ENCODE assay signal across 9 cellular contexts in the genomic region with DNA sequence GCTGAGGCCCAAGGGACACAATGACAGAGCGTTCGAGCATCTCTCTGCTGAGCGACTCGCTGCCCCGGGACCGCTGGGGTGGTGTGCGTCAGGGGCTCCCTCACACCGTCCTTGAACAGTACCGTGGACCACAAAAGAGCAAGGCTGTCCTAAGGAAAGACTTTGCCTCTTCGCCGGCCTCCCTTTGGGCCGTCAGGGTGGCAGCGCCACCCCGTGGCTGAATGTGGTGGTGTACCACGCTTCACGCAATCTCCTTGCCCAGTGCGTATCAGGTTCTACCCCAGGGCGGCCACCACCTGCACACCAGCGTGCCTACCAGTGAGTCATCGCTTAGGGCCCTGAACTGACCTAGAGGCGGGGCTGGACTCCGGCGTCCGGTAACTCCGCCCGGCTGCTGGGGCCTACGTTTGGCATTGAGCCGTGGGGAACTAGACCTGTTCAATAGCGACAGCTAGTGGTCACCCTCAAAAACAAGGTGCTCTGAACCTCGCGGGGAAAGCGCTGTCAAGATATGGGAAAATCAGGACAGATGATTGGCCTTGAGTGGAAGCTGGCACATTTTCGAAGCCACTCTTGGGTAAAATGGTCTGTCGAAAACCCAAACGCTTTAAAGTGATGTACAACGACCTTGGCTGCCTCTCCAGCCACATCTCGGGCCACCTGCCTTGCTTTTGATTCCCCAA. TPM values are rescaled to one million over a fixed set of nuclear protein-coding genes. Genes with fewer than 3 reads are reported as not detected.
DNase-seq lines count a peak whose midpoint lies in the region; ATAC-seq, FAIRE-seq and TF ChIP-seq lines count a peak whose summit lies in the region.
"Had no signal": no experiment of that assay in that cellular context is flagged by ENCODE, and none has a peak within 500 bp of the region (broad histone marks: within the 10 kb centered on the region; RNA-seq: fewer than 3 reads in every experiment).

No MANE protein-coding gene starts in this region.

- peaks cover 65% of the 10 kb centered on the region for H3K4me1 Mint-ChIP-seq in T-helper 2 cell treated with Interferon-gamma antibody and Interleukin-4, amounts not matched to agents 5 μg/mL and 100 μg/mL, for 36 hours (ENCODE audit: low read depth)
- H3K4me1 Mint-ChIP-seq in astrocyte (ENCODE audit: low read depth, unreplicated experiment), result no peaks in the 10 kb centered on the region

- H3K27me3 Mint-ChIP-seq in T-helper 2 cell treated with Interferon-gamma antibody and Interleukin-4, amounts not matched to agents 5 μg/mL and 100 μg/mL, for 36 hours (ENCODE audit: low read depth), result no peaks in the 10 kb centered on the region
- H3K27me3 Mint-ChIP-seq in astrocyte (ENCODE audit: low read depth, unreplicated experiment), result peaks cover 9% of the 10 kb centered on the region

- H3K4me3 ChIP-seq in astrocyte (ENCODE audit: insufficient read depth, low read depth, low read length), result peak overlapping the region; percentile 3
- no peak overlapping the region for H3K4me3 ChIP-seq in hepatocyte

- no peaks in the 10 kb centered on the region for H3K36me3 Mint-ChIP-seq in T-helper 2 cell treated with Interferon-gamma antibody and Interleukin-4, amounts not matched to agents 5 μg/mL and 100 μg/mL, for 36 hours (ENCODE audit: low read depth)
- no peaks in the 10 kb centered on the region for H3K36me3 Mint-ChIP-seq in astrocyte (ENCODE audit: low read depth, unreplicated experiment)

- H2AFZ ChIP-seq in astrocyte (ENCODE audit: low read depth, low read length) (peak overlapping the region; percentile 53), hepatocyte (peak overlapping the region; percentile 34)

- H3K9me3 ChIP-seq in astrocyte (ENCODE audit: insufficient read depth, low read depth, low read length), result no peaks in the 10 kb centered on the region
- H3K9me3 ChIP-seq in hepatocyte (ENCODE audit: low read depth), result no peaks in the 10 kb centered on the region

- FAIRE-seq in astrocyte (lab: Jason Lieb, UNC), result no peak
- FAIRE-seq: islet of Langerhans had no signal

- WGBS in hepatocyte (ENCODE audit: low lambda C conversion rate, missing lambda C conversion rate), result 10% methylated on average over 37 of the region's 37 CpGs

- H4K20me1 ChIP-seq in astrocyte (ENCODE audit: insufficient read depth, low read length), result no peaks in the 10 kb centered on the region
- H4K20me1 ChIP-seq in hepatocyte (ENCODE audit: insufficient read depth, poor library complexity, severe bottlenecking), result no peaks in the 10 kb centered on the region

- H3K79me2 ChIP-seq in astrocyte (ENCODE audit: insufficient read depth, low read length) (no peaks in the 10 kb centered on the region), hepatocyte (no peaks in the 10 kb centered on the region)

- TF ChIP-seq CTCF in astrocyte (IDR thresholded peaks at IDR 0.05; ENCODE audit: insufficient read depth, low read depth, low read length) (peak; percentile 73), hepatocyte (IDR thresholded peaks at IDR 0.05; ENCODE audit: poor library complexity) (peak; percentile 99)

- H3K27ac ChIP-seq in astrocyte (ENCODE audit: low read depth, low read length), result no peak overlapping the region
- peak overlapping the region; percentile 22 for H3K27ac ChIP-seq in hepatocyte

- peak; percentile 46 for ATAC-seq in GM21360 (IDR thresholded peaks at IDR 0.05; ENCODE audit: unreplicated experiment)

- H3K27ac Mint-ChIP-seq in T-helper 2 cell treated with Interferon-gamma antibody and Interleukin-4, amounts not matched to agents 5 μg/mL and 100 μg/mL, for 36 hours, result peak overlapping the region; percentile 95
- peak overlapping the region; percentile 55 for H3K27ac Mint-ChIP-seq in astrocyte (ENCODE audit: unreplicated experiment)

- peak overlapping the region; percentile 82 for H3K4me3 Mint-ChIP-seq in T-helper 2 cell treated with Interferon-gamma antibody and Interleukin-4, amounts not matched to agents 5 μg/mL and 100 μg/mL, for 36 hours
- H3K4me3 Mint-ChIP-seq in astrocyte (ENCODE audit: unreplicated experiment), result peak overlapping the region; percentile 73

- H3K27me3 ChIP-seq in astrocyte (ENCODE audit: insufficient read depth, low read length) (no peaks in the 10 kb centered on the region), hepatocyte (no peaks in the 10 kb centered on the region)

- H3K36me3 ChIP-seq in astrocyte (ENCODE audit: insufficient read depth, low read length), result no peaks in the 10 kb centered on the region
- H3K36me3 ChIP-seq in hepatocyte (replicated peaks; ENCODE audit: insufficient read depth, low read depth), result no peaks in the 10 kb centered on the region

- H3K4me2 ChIP-seq in astrocyte (ENCODE audit: low read length) (peak overlapping the region; percentile 72), hepatocyte (peak overlapping the region; percentile 68)

- DNase-seq in CD1c-positive myeloid dendritic cell (ENCODE audit: extremely low spot score) (peak; percentile 94), HS-5 (ENCODE audit: low read depth) (peak; percentile 85), astrocyte (ENCODE audit: low read depth) (peak; percentile 79), hepatocyte (ENCODE audit: low spot score) (peak; percentile 97), retina (peak; percentile 85), NCI-H2227 treated with DMSO at 0.1 percent for 48 hours (lab: John Stamatoyannopoulos, UW) (no peak)
- peak; percentile 94 for DNase-seq in T-helper 2 cell treated with Interferon-gamma antibody and Interleukin-4, amounts not matched to agents 5 μg/mL and 100 μg/mL, for 36 hours (ENCODE audit: low spot score)

- H3K9me3 Mint-ChIP-seq in T-helper 2 cell treated with Interferon-gamma antibody and Interleukin-4, amounts not matched to agents 5 μg/mL and 100 μg/mL, for 36 hours, result no peaks in the 10 kb centered on the region
- H3K9me3 Mint-ChIP-seq in astrocyte (ENCODE audit: unreplicated experiment), result no peaks in the 10 kb centered on the region

- no peaks in the 10 kb centered on the region for H3K9me2 ChIP-seq in hepatocyte (replicated peaks; ENCODE audit: insufficient read depth)

- peaks cover 10% of the 10 kb centered on the region for H3K4me1 ChIP-seq in astrocyte (ENCODE audit: insufficient read depth, low read length)
- no peaks in the 10 kb centered on the region for H3K4me1 ChIP-seq in hepatocyte (ENCODE audit: insufficient read depth)

- H3K9ac ChIP-seq in astrocyte (ENCODE audit: low read length), result peak overlapping the region; percentile 14

RNA-seq across cellular contexts. Expression of a gene that starts 8.1 kb away (rescaled TPM):
- not detected in 2 replicates for total RNA-seq in astrocyte
- 0.13 and 0.20 TPM in 2 replicates for total RNA-seq in hepatocyte
- 0.16 TPM in 1 of 2 replicates, not detected in the other for polyA plus RNA-seq in hepatocyte

RNA-seq across cellular contexts. Expression of a gene that starts 36.6 kb away (rescaled TPM):
- 2.2 and 2.6 TPM in 2 replicates for total RNA-seq in astrocyte
- total RNA-seq in hepatocyte, result 3.3 and 3.8 TPM in 2 replicates
- polyA plus RNA-seq in hepatocyte, result 2.2 and 2.7 TPM in 2 replicates

RNA-seq across cellular contexts. Expression of a gene that starts 43.1 kb away (rescaled TPM):
- total RNA-seq in astrocyte (not detected in 2 replicates), hepatocyte (1.7 and 2.1 TPM in 2 replicates)
- polyA plus RNA-seq in hepatocyte, result not detected in 2 replicates

RNA-seq across cellular contexts. Expression of a gene that starts 58.2 kb away (rescaled TPM):
- total RNA-seq in astrocyte, result 16.2 and 21.2 TPM in 2 replicates
- 34.2 and 35.3 TPM in 2 replicates for total RNA-seq in hepatocyte
- polyA plus RNA-seq in hepatocyte, result 21.3 and 31.0 TPM in 2 replicates
